1 cellular context compared by ENCODE assay signal in genomic region chr18:61901334-61901986, GRCh38.
TF ChIP-seq lines count a peak whose summit lies in the region.

No MANE protein-coding gene starts in this region.

TF ChIP-seq in K562, 482 proteins besides CTCF, POLR2A, EP300 and RAD21 (continued from another document):
- no peak for TF ChIP-seq ZNF639 (CRISPR knock-in tag; conservative IDR thresholded peaks at IDR 0.05 in 1 of 2, IDR thresholded peaks at IDR 0.05 in 1 of 2)
